Comparison of ENCODE assay signal across 8 cellular contexts in genomic region chrX:57286507-57287251, GRCh38. TPM values are rescaled to one million over a fixed set of nuclear protein-coding genes. Genes with fewer than 3 reads are reported as not detected.
DNase-seq lines count a peak whose midpoint lies in the region; ATAC-seq and TF ChIP-seq lines count a peak whose summit lies in the region.

TSS of gene FAAH2 (plus strand) at chrX:57286706. CDS start at chrX:57286826, 120 bp downstream.

- no peaks in the 10 kb centered on the region for H3K4me1 ChIP-seq in rectal smooth muscle tissue (ENCODE audit: control insufficient read depth, insufficient read depth, low read length)
- H3K4me1 ChIP-seq in osteoblast (ENCODE audit: insufficient read depth, low read length) = no peaks in the 10 kb centered on the region

- peak within 1 kb of the TSS; percentile 79 for H3K27ac ChIP-seq in epithelial cell of prostate
- no peak within 1 kb of the TSS for H3K27ac ChIP-seq in rectal smooth muscle tissue (ENCODE audit: low read depth, low read length)
- no peak within 1 kb of the TSS for H3K27ac ChIP-seq in osteoblast (ENCODE audit: low read depth, low read length)

- H3K4me2 ChIP-seq in osteoblast (ENCODE audit: insufficient read depth, low read length) = no peak within 1 kb of the TSS

- DNase-seq in NCI-H1930 (lab: John Stamatoyannopoulos, UW) (peak; percentile 0 to 11), epithelial cell of prostate (ENCODE audit: low read depth, low spot score) (peak; percentile 88), superior temporal gyrus (ENCODE audit: extremely low spot score) (no peak), osteoblast (ENCODE audit: insufficient read length, low spot score, missing footprints) (no peak)
- DNase-seq in activated CD4-positive, alpha-beta T cell treated with anti-CD3 and anti-CD28 coated beads, Interleukin-2, amount 50 U/mL, for 4 hours = peak; percentile 64 to 65

- H3K9me3 ChIP-seq in osteoblast (ENCODE audit: low read depth, low read length) = no peaks in the 10 kb centered on the region

- TF ChIP-seq CTCF in osteoblast (IDR thresholded peaks at IDR 0.05; ENCODE audit: extremely low read depth, low read depth, low read length) = no peak

- H3K9ac ChIP-seq in rectal smooth muscle tissue (ENCODE audit: low read length) = no peak within 1 kb of the TSS

- ATAC-seq in GM18861 (IDR thresholded peaks at IDR 0.05; ENCODE audit: unreplicated experiment) = peak; percentile 86
- peak; percentile 90 for ATAC-seq in HG02884 (IDR thresholded peaks at IDR 0.05; ENCODE audit: unreplicated experiment)

- peaks cover 3% of the 10 kb centered on the region for H3K27me3 ChIP-seq in rectal smooth muscle tissue (ENCODE audit: control insufficient read depth, insufficient read depth, low read length)
- H3K27me3 ChIP-seq in osteoblast (ENCODE audit: insufficient read depth, low read length) = no peaks in the 10 kb centered on the region

- H4K20me1 ChIP-seq in osteoblast (ENCODE audit: insufficient read depth, low read length) = no peaks in the 10 kb centered on the region

- H3K4me3 ChIP-seq in rectal smooth muscle tissue (ENCODE audit: low read length) (peak within 1 kb of the TSS; percentile 56), osteoblast (ENCODE audit: insufficient read depth, low read length) (no peak within 1 kb of the TSS)

- H2AFZ ChIP-seq in osteoblast (ENCODE audit: low read length) = no peak within 1 kb of the TSS

- no peaks in the 10 kb centered on the region for H3K79me2 ChIP-seq in osteoblast (ENCODE audit: insufficient read depth, low read length)

- H3K36me3 ChIP-seq in rectal smooth muscle tissue (ENCODE audit: control insufficient read depth, insufficient read depth, low read length) (no peaks in the 10 kb centered on the region), osteoblast (ENCODE audit: insufficient read depth, low read length) (no peaks in the 10 kb centered on the region)

RNA-seq across cellular contexts. Expression of gene FAAH2, which starts in this region (rescaled TPM):
- total RNA-seq in osteoblast = under 0.01 TPM in 1 of 2 replicates, not detected in the other

Comparison
In these comparisons a context has a peak if more than half of its experiments do, and no peak if none do; other contexts are left out.
1. DNase-seq: peak in NCI-H1930 (2 of 2), activated CD4-positive, alpha-beta T cell treated with anti-CD3 and anti-CD28 coated beads, Interleukin-2, amount 50 U/mL, for 4 hours (2 of 2) and epithelial cell of prostate (single experiment); none in superior temporal gyrus (single experiment) and osteoblast (single experiment).